ENCODE assay signal across 16 cellular contexts in the genomic region with DNA sequence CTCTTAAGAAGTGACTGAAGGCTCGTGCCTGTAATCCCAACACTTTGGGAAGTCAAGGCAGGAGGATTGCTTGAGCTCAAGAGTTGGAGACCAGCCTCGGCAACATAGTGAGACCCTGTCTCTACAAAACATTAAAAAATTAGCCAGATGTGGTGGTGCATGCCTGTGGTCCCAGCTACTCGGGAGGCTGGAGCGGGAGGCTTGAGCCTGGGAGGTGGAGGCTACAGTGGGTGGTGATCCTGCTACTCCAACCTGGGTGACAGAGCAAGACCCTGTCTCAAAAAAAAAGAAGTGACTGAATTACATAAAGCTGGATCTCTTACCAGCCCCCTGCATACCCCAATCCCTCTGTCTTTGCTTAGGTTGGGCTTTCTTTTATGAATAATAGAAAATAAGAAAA. TPM values are rescaled to one million over a fixed set of nuclear protein-coding genes. Genes with fewer than 3 reads are reported as not detected.
DNase-seq lines count a peak whose midpoint lies in the region; ATAC-seq and TF ChIP-seq lines count a peak whose summit lies in the region.
"Had no signal": no experiment of that assay in that cellular context is flagged by ENCODE, and none has a peak within 500 bp of the region (broad histone marks: within the 10 kb centered on the region; RNA-seq: fewer than 3 reads in every experiment).

No MANE protein-coding gene starts in this region.

- H3K4me3 Mint-ChIP-seq in endodermal cell (no peak overlapping the region), neural crest cell (peak overlapping the region; percentile 47)

- intact Hi-C loops in left ventricle myocardium superior (cut with micrococcal nuclease), result no loop called here
- intact Hi-C loops in mucosa of descending colon (cut with DNase I, micrococcal nuclease), result no loop called here

- H3K4me1 ChIP-seq in cardiac muscle cell (ENCODE audit: low read depth) (peaks cover 79% of the 10 kb centered on the region), endodermal cell (ENCODE audit: control insufficient read depth, insufficient read depth, low read length) (peaks cover 24% of the 10 kb centered on the region), mucosa of descending colon (ENCODE audit: low read depth) (peaks cover 6% of the 10 kb centered on the region)
- H3K4me1 ChIP-seq: BLaER1 treated with 17β-estradiol and CSF1 and Interleukin-3, amounts not matched to agents 10 nM and 100 nM had no signal

- ATAC-seq in left ventricle myocardium superior (no peak), HG02798 (IDR thresholded peaks at IDR 0.05; ENCODE audit: poor library complexity, unreplicated experiment) (no peak), mucosa of descending colon (no peak)
- ATAC-seq: PC-3 had no signal

- no peaks in the 10 kb centered on the region for H3K9me3 Mint-ChIP-seq in endodermal cell
- H3K9me3 Mint-ChIP-seq in neural crest cell, result peaks cover 2% of the 10 kb centered on the region

- H3K27ac ChIP-seq in cardiac muscle cell (peak overlapping the region; percentile 86), endodermal cell (ENCODE audit: low read depth, low read length) (peak overlapping the region; percentile 99)
- H3K27ac ChIP-seq: BLaER1 treated with 17β-estradiol and CSF1 and Interleukin-3, amounts not matched to agents 10 nM and 100 nM; HL-60; KMS-11 had no signal

- H3K36me3 Mint-ChIP-seq in endodermal cell (ENCODE audit: low read depth), result peaks cover 6% of the 10 kb centered on the region
- H3K36me3 Mint-ChIP-seq in neural crest cell (ENCODE audit: low read depth), result peaks cover 2% of the 10 kb centered on the region

- peaks cover 50% of the 10 kb centered on the region for H3K4me1 Mint-ChIP-seq in endodermal cell
- H3K4me1 Mint-ChIP-seq in neural crest cell, result peaks cover 52% of the 10 kb centered on the region

- H3K36me3 ChIP-seq in cardiac muscle cell, result no peaks in the 10 kb centered on the region
- H3K36me3 ChIP-seq in endodermal cell (ENCODE audit: control insufficient read depth, insufficient read depth, low read length), result peaks cover 5% of the 10 kb centered on the region
- no peaks in the 10 kb centered on the region for H3K36me3 ChIP-seq in mucosa of descending colon (ENCODE audit: low read depth)

- TF ChIP-seq CTCF in cardiac muscle cell (IDR thresholded peaks at IDR 0.05; ENCODE audit: low read depth, low read length) (no peak), endodermal cell (conservative IDR thresholded peaks at IDR 0.05) (no peak), neural crest cell (conservative IDR thresholded peaks at IDR 0.05) (no peak), GM20000 (IDR thresholded peaks at IDR 0.05; ENCODE audit: extremely low read depth, missing control alignments) (no peak), mucosa of descending colon (IDR thresholded peaks at IDR 0.05) (no peak)

- DNase-seq in cardiac muscle cell (ENCODE audit: low read depth in 1 of 2, low spot score in 1 of 2), result no peak
- no peak for DNase-seq in left ventricle myocardium superior
- no peak for DNase-seq in endodermal cell
- DNase-seq in neural crest cell (ENCODE audit: low read depth, low spot score), result no peak
- DNase-seq in SHP77 (lab: John Stamatoyannopoulos, UW), result no peak
- DNase-seq in GM20000 (ENCODE audit: low spot score), result no peak
- DNase-seq in mucosa of descending colon, result no peak
- DNase-seq: 8988T, NCI-H1694 had no signal

- H3K27me3 Mint-ChIP-seq in endodermal cell (ENCODE audit: insufficient read depth), result no peaks in the 10 kb centered on the region
- no peaks in the 10 kb centered on the region for H3K27me3 Mint-ChIP-seq in neural crest cell (ENCODE audit: low read depth)

- H3K27ac Mint-ChIP-seq in endodermal cell (peak overlapping the region; percentile 66), neural crest cell (ENCODE audit: unreplicated experiment) (no peak overlapping the region)

- H3K4me3 ChIP-seq in cardiac muscle cell, result no peak overlapping the region
- H3K4me3 ChIP-seq in endodermal cell (ENCODE audit: low read length), result peak overlapping the region; percentile 55
- no peak overlapping the region for H3K4me3 ChIP-seq in mucosa of descending colon
- H3K4me3 ChIP-seq: BLaER1 treated with 17β-estradiol and CSF1 and Interleukin-3, amounts not matched to agents 10 nM and 100 nM had no signal

- H3K27me3 ChIP-seq in cardiac muscle cell (no peaks in the 10 kb centered on the region), endodermal cell (ENCODE audit: control insufficient read depth, insufficient read depth, low read length, poor library complexity, severe bottlenecking) (no peaks in the 10 kb centered on the region)

- H3K9ac ChIP-seq in endodermal cell (ENCODE audit: extremely low read depth, low read length, poor library complexity, severe bottlenecking), result peak overlapping the region; percentile 36
- H3K9ac ChIP-seq: BLaER1 treated with 17β-estradiol and CSF1 and Interleukin-3, amounts not matched to agents 10 nM and 100 nM; KMS-11 had no signal

- 94 to 100% methylated on average over 1 to 4 of the region's 4 CpGs for WGBS in endodermal cell (ENCODE audit: insufficient coverage in 1 of 2, insufficient read length in 1 of 2), 2 experiments

- no peaks in the 10 kb centered on the region for H3K9me3 ChIP-seq in cardiac muscle cell (ENCODE audit: low read depth)
- no peaks in the 10 kb centered on the region for H3K9me3 ChIP-seq in endodermal cell (ENCODE audit: control insufficient read depth, low read length)
- no peaks in the 10 kb centered on the region for H3K9me3 ChIP-seq in mucosa of descending colon
- H3K9me3 ChIP-seq: BLaER1 treated with 17β-estradiol and CSF1 and Interleukin-3, amounts not matched to agents 10 nM and 100 nM had no signal

RNA-seq across cellular contexts. Expression of gene C22orf31, which starts 58.1 kb away (rescaled TPM):
- total RNA-seq in cardiac muscle cell (not detected in 2 replicates), left ventricle myocardium superior (not detected), endodermal cell (not detected), neural crest cell (not detected in 2 replicates), mucosa of descending colon (under 1 TPM in 1 of 3 donors, not detected in 2; 0.41 TPM)
- not detected in 2 replicates for polyA plus RNA-seq in cardiac muscle cell
- polyA plus RNA-seq in endodermal cell (2013, experiment 1 of 2), result not detected
- polyA plus RNA-seq in endodermal cell (2013, experiment 2 of 2), result not detected
- total RNA-seq: H7, MCF 10A, PC-3 had no signal
